ENCODE assay signal across 9 cellular contexts in genomic region chr20:43537921-43538854, GRCh38. TPM values are rescaled to one million over a fixed set of nuclear protein-coding genes. Genes with fewer than 3 reads are reported as not detected.
A peak's percentile ranks its signal among the peaks of the same experiment; 100 is the strongest.
DNase-seq lines count a peak whose midpoint lies in the region; ATAC-seq, FAIRE-seq and TF ChIP-seq lines count a peak whose summit lies in the region.
"Had no signal": no experiment of that assay in that cellular context is flagged by ENCODE, and none has a peak within 500 bp of the region (broad histone marks: within the 10 kb centered on the region; RNA-seq: fewer than 3 reads in every experiment).

No MANE protein-coding gene starts in this region.

- 14 to 19% methylated on average over 4 of the region's 4 CpGs for WGBS in pancreas, 2 donors

- TF ChIP-seq CTCF in RWPE1 (conservative IDR thresholded peaks at IDR 0.05; ENCODE audit: low read depth) (peak; percentile 99), glutamatergic neuron (IDR thresholded peaks at IDR 0.05; ENCODE audit: partially characterized antibody, unreplicated experiment) (peak; percentile 94), pancreas (IDR thresholded peaks at IDR 0.05) (peak; percentile 80 to 94 (median 91))

- H3K27ac Mint-ChIP-seq in activated naive CD4-positive, alpha-beta T cell treated with anti-CD3 and anti-CD28 coated beads, Interleukin-2, amount 10 ng/mL, durations not matched to agents 7 days and 5 days: peak overlapping the region; percentile 12
- H3K27ac Mint-ChIP-seq in glutamatergic neuron (ENCODE audit: unreplicated experiment): no peak overlapping the region
- H3K27ac Mint-ChIP-seq: stimulated activated naive CD8-positive, alpha-beta T cell treated with anti-CD3 and anti-CD28 coated beads, Interleukin-15, Interleukin-2, amounts not matched to agents 100 ng/mL and 50 ng/mL, for 24 hours had no signal

- H3K36me3 Mint-ChIP-seq in activated naive CD4-positive, alpha-beta T cell treated with anti-CD3 and anti-CD28 coated beads, Interleukin-2, amount 10 ng/mL, durations not matched to agents 7 days and 5 days: no peaks in the 10 kb centered on the region
- no peaks in the 10 kb centered on the region for H3K36me3 Mint-ChIP-seq in glutamatergic neuron (ENCODE audit: unreplicated experiment)

- POLR2A ChIA-PET in RWPE1 (lab: Yijun Ruan, JAX; ENCODE audit: low non-redundant PET): no interaction called here

- intact Hi-C loops in pancreas (cut with DNase I): loop anchor here in 1 of 3 donors (5.0 to 10.0 kb wide), 2 partner anchors 154 to 537 kb away; no protein-coding TSS in a partner anchor

- CTCF ChIA-PET in RWPE1 (lab: Yijun Ruan, JAX): interaction anchor here (0.5 to 2.3 kb wide), 44 partner anchors 9 to 1921 kb away, joined by 3 to 21 read pairs (median 4); partner anchors contain the start of genes IFT52 and SGK2
- CTCF ChIA-PET in activated naive CD4-positive, alpha-beta T cell treated with anti-CD3 and anti-CD28 coated beads, Interleukin-2, amount 10 ng/mL, durations not matched to agents 7 days and 5 days (lab: Charles Lee): interaction anchor here (0.6 to 2.8 kb wide), 26 partner anchors 10 to 578 kb away, joined by 3 to 31 read pairs (median 4); no protein-coding TSS in a partner anchor

- no peak overlapping the region for H3K4me3 Mint-ChIP-seq in activated naive CD4-positive, alpha-beta T cell treated with anti-CD3 and anti-CD28 coated beads, Interleukin-2, amount 10 ng/mL, durations not matched to agents 7 days and 5 days
- no peak overlapping the region for H3K4me3 Mint-ChIP-seq in glutamatergic neuron (ENCODE audit: unreplicated experiment)
- H3K4me3 Mint-ChIP-seq: stimulated activated naive CD8-positive, alpha-beta T cell treated with anti-CD3 and anti-CD28 coated beads, Interleukin-15, Interleukin-2, amounts not matched to agents 100 ng/mL and 50 ng/mL, for 24 hours had no signal

- H3K9me3 Mint-ChIP-seq in activated naive CD4-positive, alpha-beta T cell treated with anti-CD3 and anti-CD28 coated beads, Interleukin-2, amount 10 ng/mL, durations not matched to agents 7 days and 5 days: no peaks in the 10 kb centered on the region
- H3K9me3 Mint-ChIP-seq in glutamatergic neuron (ENCODE audit: unreplicated experiment): no peaks in the 10 kb centered on the region
- H3K9me3 Mint-ChIP-seq: stimulated activated naive CD8-positive, alpha-beta T cell treated with anti-CD3 and anti-CD28 coated beads, Interleukin-15, Interleukin-2, amounts not matched to agents 100 ng/mL and 50 ng/mL, for 24 hours had no signal

- H3K27ac ChIP-seq in RWPE1 (no peak overlapping the region), pancreas (no peak overlapping the region)

- ATAC-seq in pancreas: peak; percentile 81 to 89 (median 84)
- no peak for ATAC-seq in GM19463 (IDR thresholded peaks at IDR 0.05; ENCODE audit: unreplicated experiment)
- no peak for ATAC-seq in HG02610 (IDR thresholded peaks at IDR 0.05; ENCODE audit: unreplicated experiment)

- no peaks in the 10 kb centered on the region for H3K4me1 Mint-ChIP-seq in activated naive CD4-positive, alpha-beta T cell treated with anti-CD3 and anti-CD28 coated beads, Interleukin-2, amount 10 ng/mL, durations not matched to agents 7 days and 5 days
- no peaks in the 10 kb centered on the region for H3K4me1 Mint-ChIP-seq in glutamatergic neuron (ENCODE audit: low read depth, unreplicated experiment)

- no peaks in the 10 kb centered on the region for H3K9me3 ChIP-seq in pancreas

- no peaks in the 10 kb centered on the region for H3K27me3 ChIP-seq in pancreas

- FAIRE-seq in pancreas (lab: Jason Lieb, UNC): no peak

- no peaks in the 10 kb centered on the region for H3K36me3 ChIP-seq in pancreas

- DNase-seq in DMS 273 (lab: John Stamatoyannopoulos, UW; ENCODE audit: unreplicated experiment) (peak; percentile 83), HuH-7.5 (ENCODE audit: low spot score) (peak; percentile 58), RWPE1 (ENCODE audit: low spot score) (peak; percentile 81), glutamatergic neuron (peak; percentile 84), pancreas (peak; percentile 47 to 87 (median 74))
- DNase-seq in activated naive CD4-positive, alpha-beta T cell treated with anti-CD3 and anti-CD28 coated beads, Interleukin-2, amount 10 ng/mL, durations not matched to agents 7 days and 5 days: peak; percentile 63

- H3K4me3 ChIP-seq in pancreas: no peak overlapping the region

- H3K27me3 Mint-ChIP-seq in activated naive CD4-positive, alpha-beta T cell treated with anti-CD3 and anti-CD28 coated beads, Interleukin-2, amount 10 ng/mL, durations not matched to agents 7 days and 5 days: peaks cover 3% of the 10 kb centered on the region
- H3K27me3 Mint-ChIP-seq in glutamatergic neuron (ENCODE audit: unreplicated experiment): peaks cover 2% of the 10 kb centered on the region
- H3K27me3 Mint-ChIP-seq: stimulated activated naive CD8-positive, alpha-beta T cell treated with anti-CD3 and anti-CD28 coated beads, Interleukin-15, Interleukin-2, amounts not matched to agents 100 ng/mL and 50 ng/mL, for 24 hours had no signal

- H3K4me1 ChIP-seq in pancreas: peaks cover 0 to 16% (median 6%) of the 10 kb centered on the region in 3 donors

RNA-seq across cellular contexts. Expression of gene SGK2, which starts 20.6 kb away (rescaled TPM):
- total RNA-seq in glutamatergic neuron (ENCODE audit: unreplicated experiment) (0.56 TPM), pancreas (10 to 100 TPM; 10.8 to 20.0 (median 14.7) TPM)
- polyA plus RNA-seq in pancreas: 10 to 100 TPM; 12.6 to 21.6 TPM

RNA-seq across cellular contexts. Expression of gene L3MBTL1, which starts 30.7 kb away (rescaled TPM):
- total RNA-seq in glutamatergic neuron (ENCODE audit: unreplicated experiment): 19.9 TPM
- 10 to 100 TPM in 1 of 6 donors, 1 to 10 TPM in 5; 3.4 to 10.7 (median 5.0) TPM for total RNA-seq in pancreas
- 1 to 10 TPM; 8.4 to 8.7 TPM for polyA plus RNA-seq in pancreas

RNA-seq across cellular contexts. Expression of gene IFT52, which starts 52.5 kb away (rescaled TPM):
- total RNA-seq in glutamatergic neuron (ENCODE audit: unreplicated experiment) (40.3 TPM), pancreas (10 to 100 TPM in 5 of 6 donors, 1 to 10 TPM in 1; 7.8 to 14.8 (median 12.7) TPM)
- polyA plus RNA-seq in pancreas: 10 to 100 TPM in 1 of 2 donors, 1 to 10 TPM in 1; 9.5 to 14.2 TPM

Comparison
In these comparisons a context has a peak if more than half of its experiments do, and no peak if none do; other contexts are left out.
1. ATAC-seq: peak in pancreas (4 of 4); none in GM19463 (single experiment) and HG02610 (single experiment).
2. Peak in every context shown above with its lines, with median percentiles within 50 percentile points of each other: DNase-seq and CTCF ChIP-seq.